Comparison of ENCODE assay signal across 19 cellular contexts in the genomic region with DNA sequence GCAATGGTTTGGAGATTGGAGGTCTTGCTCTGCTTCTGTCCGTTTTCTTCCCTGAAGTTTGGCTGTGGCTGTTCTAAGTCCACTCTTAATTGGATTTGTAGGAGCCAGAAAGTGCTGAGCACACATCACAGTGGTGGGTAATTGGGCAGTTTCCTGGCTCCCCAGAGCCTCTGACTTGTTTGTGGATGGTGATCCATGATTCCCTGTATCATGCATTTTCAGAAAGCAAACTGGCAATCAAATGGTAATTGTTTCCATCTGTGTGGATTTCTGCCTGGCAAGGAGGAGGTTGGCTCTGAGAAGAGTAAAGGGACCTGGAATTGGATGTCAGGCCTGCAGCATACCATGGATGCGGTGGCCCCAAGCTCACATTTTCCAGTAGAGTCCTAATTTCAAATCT. TPM values are rescaled to one million over a fixed set of nuclear protein-coding genes. Genes with fewer than 3 reads are reported as not detected.
A peak's percentile ranks its signal among the peaks of the same experiment; 100 is the strongest.
DNase-seq lines count a peak whose midpoint lies in the region; ATAC-seq, FAIRE-seq and TF ChIP-seq lines count a peak whose summit lies in the region.
"Had no signal": no experiment of that assay in that cellular context is flagged by ENCODE, and none has a peak within 500 bp of the region (broad histone marks: within the 10 kb centered on the region; RNA-seq: fewer than 3 reads in every experiment).

No MANE protein-coding gene starts in this region.

- H3K27ac ChIP-seq in SK-N-MC, result peak overlapping the region; percentile 66; the same call in 1 of the 2 replicates
- H3K27ac ChIP-seq: BLaER1 had no signal

- H3K27me3 Mint-ChIP-seq in type B pancreatic cell, result no peaks in the 10 kb centered on the region

- H3K27ac Mint-ChIP-seq in type B pancreatic cell, result no peak overlapping the region
- H3K27ac Mint-ChIP-seq: CD8-positive, alpha-beta T cell; HFFc6; T-helper 1 cell treated with Interleukin-12 subunit alpha and Interleukin-12 subunit beta and Interleukin-4 antibody, amounts not matched to agents 30 μg/mL and 1 μg/mL, for 36 hours had no signal

- 0 out of 2 replicates have a peak overlapping the region, but pooled peaks have one; percentile 25 for H3K4me3 ChIP-seq in SK-N-MC
- no peak overlapping the region for H3K4me3 ChIP-seq in fibroblast of the aortic adventitia (ENCODE audit: low read depth, low read length)
- H3K4me3 ChIP-seq: BLaER1, GM12878 had no signal

- H3K36me3 Mint-ChIP-seq in type B pancreatic cell, result peaks cover 12% of the 10 kb centered on the region

- H3K36me3 ChIP-seq in SK-N-MC (ENCODE audit: insufficient read depth, low read length), result no peaks in the 10 kb centered on the region

- no peak for ATAC-seq in HG02852 (IDR thresholded peaks at IDR 0.05; ENCODE audit: unreplicated experiment)
- ATAC-seq: CD8-positive, alpha-beta T cell; GM12878; Panc1 had no signal

- no peaks in the 10 kb centered on the region for H3K9me3 ChIP-seq in SK-N-MC (ENCODE audit: low read depth, low read length)

- no peak for TF ChIP-seq CTCF in fibroblast of the aortic adventitia (IDR thresholded peaks at IDR 0.05; ENCODE audit: insufficient read depth, low read length)
- no peak for TF ChIP-seq CTCF in type B pancreatic cell (conservative IDR thresholded peaks at IDR 0.05)

- peaks cover 49% of the 10 kb centered on the region for H3K4me1 Mint-ChIP-seq in type B pancreatic cell (ENCODE audit: unreplicated experiment)

- peak overlapping the region; percentile 25 for H3K4me3 Mint-ChIP-seq in type B pancreatic cell
- H3K4me3 Mint-ChIP-seq: CD8-positive, alpha-beta T cell; HFFc6; T-helper 1 cell treated with Interleukin-12 subunit alpha and Interleukin-12 subunit beta and Interleukin-4 antibody, amounts not matched to agents 30 μg/mL and 1 μg/mL, for 36 hours had no signal

- no peak overlapping the region for H3K9ac ChIP-seq in SK-N-MC (ENCODE audit: insufficient read length)
- H3K9ac ChIP-seq: BLaER1 had no signal

- FAIRE-seq in GM12891 (lab: Jason Lieb, UNC), result peak; percentile 54
- FAIRE-seq: GM12878 had no signal

- H3K9me3 Mint-ChIP-seq in type B pancreatic cell, result no peaks in the 10 kb centered on the region
- H3K9me3 Mint-ChIP-seq: HFFc6; T-helper 1 cell treated with Interleukin-12 subunit alpha and Interleukin-12 subunit beta and Interleukin-4 antibody, amounts not matched to agents 30 μg/mL and 1 μg/mL, for 36 hours had no signal

- no peak for DNase-seq in GM12891 (ENCODE audit: insufficient read length, low spot score)
- DNase-seq in SK-N-MC (ENCODE audit: low read depth, low spot score), result no peak
- peak; percentile 24 for DNase-seq in fibroblast of the aortic adventitia (ENCODE audit: low read depth)
- no peak for DNase-seq in type B pancreatic cell (ENCODE audit: extremely low spot score, unreplicated experiment)
- DNase-seq in DMS79 (lab: John Stamatoyannopoulos, UW), result no peak
- no peak for DNase-seq in NCI-H526 treated with DMSO at 0.1 percent for 48 hours (lab: John Stamatoyannopoulos, UW)
- DNase-seq: CD8-positive, alpha-beta T cell; DND-41; GDM1; GOT3; HFFc6; NCI-H187; NCI-H2171; Right ventricle myocardium superior had no signal

- TF ChIP-seq POLR2A in GM12891 (IDR thresholded peaks at IDR 0.05; ENCODE audit: low read depth, low read length), result no peak

TF ChIP-seq in GM12891, 5 proteins besides CTCF, POLR2A, EP300 and RAD21:
- TF ChIP-seq TAF1 (IDR thresholded peaks at IDR 0.05; ENCODE audit: low read depth, low read length) (no peak), POU2F2 (IDR thresholded peaks at IDR 0.05; ENCODE audit: low read depth, low read length) (no peak), SPI1 (IDR thresholded peaks at IDR 0.05; ENCODE audit: low read depth, low read length) (no peak), PAX5 (IDR thresholded peaks at IDR 0.05; ENCODE audit: insufficient read depth, low read length, severe bottlenecking) (no peak), POLR2AphosphoS5 (IDR thresholded peaks at IDR 0.05; ENCODE audit: low read depth, low read length) (no peak)

RNA-seq across cellular contexts. Expression of a gene that starts 49.5 kb away (rescaled TPM):
- polyA plus RNA-seq in GM12891 (2012; ENCODE audit: low read depth, missing spikeins), result 32.9 TPM
- total RNA-seq in fibroblast of the aortic adventitia (ENCODE audit: low replicate concordance), result 11.7 and 53.3 TPM in 2 replicates
- 28.2 and 70.7 TPM in 2 replicates for total RNA-seq in type B pancreatic cell (ENCODE audit: low replicate concordance)
